ENCODE assay signal across 32 cellular contexts in genomic region chr7:100818366-100818765, GRCh38.
"Had no signal": no experiment of that assay in that cellular context is flagged by ENCODE, and none has a peak within 500 bp of the region (broad histone marks: within the 10 kb centered on the region; RNA-seq: fewer than 3 reads in every experiment).

No MANE protein-coding gene starts in this region.

- H3K27ac Mint-ChIP-seq: activated CD4-positive, alpha-beta T cell treated with anti-CD3 and anti-CD28 coated beads, Interleukin-2, amount 10 ng/mL, durations not matched to agents 24 days and 14 days; activated CD8-positive, alpha-beta T cell treated with anti-CD3 and anti-CD28 coated beads for 36 hours; activated naive CD8-positive, alpha-beta T cell treated with anti-CD3 and anti-CD28 coated beads for 36 hours; activated T-cell treated with anti-CD3 and anti-CD28 coated beads, Interleukin-2, amount 50 U/mL, for 72 hours; activated T-helper 17 cell treated with anti-CD3 and anti-CD28 coated beads, Interleukin-2, amount 50 U/mL, for 72 hours had no signal

- H3K27ac ChIP-seq: brain microvascular endothelial cell, KMS-11, Peyer's patch had no signal

- H3K9ac ChIP-seq: KMS-11 had no signal

- H3K4me1 ChIP-seq: Peyer's patch had no signal

- H3K4me1 Mint-ChIP-seq: activated CD4-positive, alpha-beta T cell treated with anti-CD3 and anti-CD28 coated beads, Interleukin-2, amount 10 ng/mL, durations not matched to agents 24 days and 14 days; activated naive CD8-positive, alpha-beta T cell treated with anti-CD3 and anti-CD28 coated beads for 36 hours; activated T-helper 17 cell treated with anti-CD3 and anti-CD28 coated beads, Interleukin-2, amount 50 U/mL, for 72 hours; central memory CD8-positive, alpha-beta T cell had no signal

- FAIRE-seq: TTC549 had no signal

- H3K27me3 Mint-ChIP-seq: activated CD4-positive, alpha-beta T cell treated with anti-CD3 and anti-CD28 coated beads, Interleukin-2, amount 10 ng/mL, durations not matched to agents 24 days and 14 days; activated CD8-positive, alpha-beta T cell treated with anti-CD3 and anti-CD28 coated beads for 36 hours; activated naive CD8-positive, alpha-beta T cell treated with anti-CD3 and anti-CD28 coated beads for 36 hours had no signal

- H3K9me3 Mint-ChIP-seq: activated CD4-positive, alpha-beta T cell treated with anti-CD3 and anti-CD28 coated beads, Interleukin-2, amount 10 ng/mL, durations not matched to agents 24 days and 14 days; activated CD8-positive, alpha-beta T cell treated with anti-CD3 and anti-CD28 coated beads for 36 hours; activated naive CD8-positive, alpha-beta T cell treated with anti-CD3 and anti-CD28 coated beads for 36 hours; activated T-cell treated with anti-CD3 and anti-CD28 coated beads, Interleukin-2, amount 50 U/mL, for 72 hours; activated T-helper 17 cell treated with anti-CD3 and anti-CD28 coated beads, Interleukin-2, amount 50 U/mL, for 72 hours; central memory CD8-positive, alpha-beta T cell had no signal

- ATAC-seq: activated CD8-positive, alpha-beta T cell treated with anti-CD3 and anti-CD28 coated beads for 36 hours; activated T-cell treated with anti-CD3 and anti-CD28 coated beads, Interleukin-2, amount 50 U/mL, for 72 hours; activated T-helper 17 cell treated with anti-CD3 and anti-CD28 coated beads, Interleukin-2, amount 50 U/mL, for 72 hours; PC-3; Right ventricle myocardium inferior had no signal

- H3K36me3 Mint-ChIP-seq: activated naive CD8-positive, alpha-beta T cell treated with anti-CD3 and anti-CD28 coated beads for 36 hours had no signal

- H3K9me3 ChIP-seq: Peyer's patch had no signal

- H3K4me3 Mint-ChIP-seq: activated CD4-positive, alpha-beta T cell treated with anti-CD3 and anti-CD28 coated beads, Interleukin-2, amount 10 ng/mL, durations not matched to agents 24 days and 14 days; activated CD8-positive, alpha-beta T cell treated with anti-CD3 and anti-CD28 coated beads for 36 hours; activated naive CD8-positive, alpha-beta T cell treated with anti-CD3 and anti-CD28 coated beads for 36 hours; activated T-cell treated with anti-CD3 and anti-CD28 coated beads, Interleukin-2, amount 50 U/mL, for 72 hours; activated T-helper 17 cell treated with anti-CD3 and anti-CD28 coated beads, Interleukin-2, amount 50 U/mL, for 72 hours; central memory CD8-positive, alpha-beta T cell had no signal

- H3K27me3 ChIP-seq: brain microvascular endothelial cell, Peyer's patch had no signal

- H3K4me2 ChIP-seq: KMS-11 had no signal

- DNase-seq: activated CD4-positive, alpha-beta T cell treated with anti-CD3 and anti-CD28 coated beads, Interleukin-2, amount 10 ng/mL, durations not matched to agents 24 days and 14 days; activated CD4-positive, alpha-beta T cell treated with anti-CD3 and anti-CD28 coated beads, Interleukin-2, amount 50 U/mL, for 4 hours; activated CD8-positive, alpha-beta T cell treated with anti-CD3 and anti-CD28 coated beads for 36 hours; activated effector memory CD4-positive, alpha-beta T cell treated with anti-CD3 and anti-CD28 coated beads, Interleukin-2, amount 50 U/mL, for 16 hours; activated naive CD4-positive, alpha-beta T cell; activated naive CD4-positive, alpha-beta T cell treated with anti-CD3 and anti-CD28 coated beads, Interleukin-2, amount 50 U/mL, for 16 hours; activated naive CD8-positive, alpha-beta T cell treated with anti-CD3 and anti-CD28 coated beads for 36 hours; activated T-cell treated with anti-CD3 and anti-CD28 coated beads, Interleukin-2, amount 50 U/mL, for 1 hour; activated T-cell treated with anti-CD3 and anti-CD28 coated beads, Interleukin-2, amount 50 U/mL, for 72 hours; amniotic stem cell; aorta; brain microvascular endothelial cell; NCI-H1092 treated with DMSO at 0.1 percent for 48 hours; NCI-H1417; NCI-H146; NCI-H187 treated with DMSO at 0.1 percent for 48 hours; NCI-H2081; NCI-H226; NCI-H446 treated with DMSO at 0.1 percent for 48 hours; NCI-H524 treated with DMSO at 0.1 percent for 48 hours; NCI-H748 treated with DMSO at 0.1 percent for 48 hours; NK-92 treated with Interleukin-12 subunit alpha and Interleukin-12 subunit beta, amount 100 ng/mL, for 24 hours; PC-3; Peyer's patch; RPMI8226; SIG-M5; T1000 had no signal

- H3K4me3 ChIP-seq: Peyer's patch had no signal
